11 cellular contexts compared by ENCODE assay signal in genomic region chr5:111071413-111071812, GRCh38. TPM values are rescaled to one million over a fixed set of nuclear protein-coding genes. Genes with fewer than 3 reads are reported as not detected.
DNase-seq lines count a peak whose midpoint lies in the region; ATAC-seq and TF ChIP-seq lines count a peak whose summit lies in the region.
"Had no signal": no experiment of that assay in that cellular context is flagged by ENCODE, and none has a peak within 500 bp of the region (broad histone marks: within the 10 kb centered on the region; RNA-seq: fewer than 3 reads in every experiment).

TSLP (plus strand) TSS chr5:111071713; CDS start chr5:111071891, 178 bp downstream.

- H3K27me3 Mint-ChIP-seq in GM23338 (ENCODE audit: insufficient read depth, low read depth, poor library complexity) (peaks cover 61% of the 10 kb centered on the region), MCF 10A (ENCODE audit: insufficient read depth, unreplicated experiment) (no peaks in the 10 kb centered on the region), mesothelial cell of epicardium (ENCODE audit: low read depth) (peaks cover 96% of the 10 kb centered on the region)

- BruUV-seq in MCF 10A (replicated peaks; lab: Mats Ljungman, UMichigan) = no TSS peak

- H3K27ac ChIP-seq in ACC112 (ENCODE audit: low read depth, low read length) (no peak within 1 kb of the TSS), GM23338 (ENCODE audit: low read depth) (no peak within 1 kb of the TSS)

- no peak within 1 kb of the TSS for H3K27ac Mint-ChIP-seq in GM23338
- H3K27ac Mint-ChIP-seq in MCF 10A (ENCODE audit: low read depth, unreplicated experiment) = no peak within 1 kb of the TSS
- H3K27ac Mint-ChIP-seq in mesothelial cell of epicardium = no peak within 1 kb of the TSS

- no peak for DNase-seq in GM23338 (ENCODE audit: low spot score)
- DNase-seq in MCF 10A (ENCODE audit: unreplicated experiment) = no peak
- no peak for DNase-seq in mesothelial cell of epicardium (ENCODE audit: low spot score in 2 of 2, unreplicated experiment in 2 of 2)
- no peak for DNase-seq in stimulated activated naive CD4-positive, alpha-beta T cell treated with Interleukin-2 at 50 U/mL for 16 hours (lab: John Stamatoyannopoulos, UW)
- no peak for DNase-seq in NCI-H2107 treated with DMSO at 0.1 percent for 48 hours (lab: John Stamatoyannopoulos, UW; ENCODE audit: unreplicated experiment)
- no peak for DNase-seq in left lobe of liver (ENCODE audit: low spot score)
- DNase-seq in LoVo (ENCODE audit: low spot score) = no peak
- DNase-seq: DND-41, NCI-H2107, T-helper 9 cell had no signal

- H3K79me2 ChIP-seq in ACC112 (ENCODE audit: control insufficient read depth, insufficient read depth, low read length, unreplicated experiment) (no peaks in the 10 kb centered on the region), GM23338 (replicated peaks; ENCODE audit: insufficient read depth) (no peaks in the 10 kb centered on the region)

- H3F3A ChIP-seq in GM23338 (replicated peaks; ENCODE audit: low read depth) = no peaks in the 10 kb centered on the region

- H3K4me3 ChIP-seq in ACC112 (ENCODE audit: low read depth, low read length) = no peak within 1 kb of the TSS; the same call in 1 of the 2 replicates
- peak within 1 kb of the TSS; percentile 86 for H3K4me3 ChIP-seq in GM23338

- H3K4me1 ChIP-seq in ACC112 (ENCODE audit: control insufficient read depth, insufficient read depth, low read length, unreplicated experiment) (peaks cover 26% of the 10 kb centered on the region), GM23338 (ENCODE audit: insufficient read depth) (peaks cover 22% of the 10 kb centered on the region)

- CTCF ChIA-PET in MCF 10A (lab: Yijun Ruan, JAX) = no interaction called here

- TF ChIP-seq CTCF in GM23338 (conservative IDR thresholded peaks at IDR 0.05; ENCODE audit: low read depth in 2 of 2) (no peak), MCF 10A (IDR thresholded peaks at IDR 0.05; ENCODE audit: unreplicated experiment) (no peak), mesothelial cell of epicardium (IDR thresholded peaks at IDR 0.05; ENCODE audit: unreplicated experiment) (no peak)

- no peaks in the 10 kb centered on the region for H3K36me3 ChIP-seq in ACC112 (ENCODE audit: insufficient read depth, low read length)
- no peaks in the 10 kb centered on the region for H3K36me3 ChIP-seq in GM23338 (ENCODE audit: insufficient read depth)

- peak within 1 kb of the TSS; percentile 89 for H3K4me2 ChIP-seq in GM23338

- H3K27me3 ChIP-seq in ACC112 (ENCODE audit: insufficient read depth, low read length) (no peaks in the 10 kb centered on the region), GM23338 (ENCODE audit: insufficient read depth) (peaks cover 77% of the 10 kb centered on the region)

- H2AFZ ChIP-seq in ACC112 (ENCODE audit: low read length, unreplicated experiment) = peak within 1 kb of the TSS; percentile 6
- peak within 1 kb of the TSS; percentile 99 for H2AFZ ChIP-seq in GM23338

- H3K9me3 Mint-ChIP-seq in GM23338 (no peaks in the 10 kb centered on the region), MCF 10A (ENCODE audit: unreplicated experiment) (no peaks in the 10 kb centered on the region), mesothelial cell of epicardium (no peaks in the 10 kb centered on the region)

- ATAC-seq in GM23338 (no peak), left lobe of liver (no peak)

- intact Hi-C loops in MCF 10A (cut with micrococcal nuclease) = no loop called here

- H3K4me1 Mint-ChIP-seq in GM23338 (peaks cover 11% of the 10 kb centered on the region; the same call in 2 of the 3 replicates), MCF 10A (ENCODE audit: insufficient read depth, unreplicated experiment) (peaks cover 18% of the 10 kb centered on the region), mesothelial cell of epicardium (peaks cover 15% of the 10 kb centered on the region)

- POLR2A ChIA-PET in MCF 10A (lab: Yijun Ruan, JAX) = interaction anchor here (0.7 to 1.7 kb wide), 2 partner anchors 21 to 109 kb away, joined by 3 to 4 read pairs; partner anchors contain the start of gene WDR36

- H4K20me1 ChIP-seq in GM23338 (replicated peaks; ENCODE audit: insufficient read depth) = no peaks in the 10 kb centered on the region

- H3K4me3 Mint-ChIP-seq in GM23338 (peak within 1 kb of the TSS; percentile 90), MCF 10A (ENCODE audit: unreplicated experiment) (peak within 1 kb of the TSS; percentile 80), mesothelial cell of epicardium (peak within 1 kb of the TSS; percentile 77)

- no peaks in the 10 kb centered on the region for H3K36me3 Mint-ChIP-seq in GM23338 (ENCODE audit: low read depth)
- no peaks in the 10 kb centered on the region for H3K36me3 Mint-ChIP-seq in MCF 10A (ENCODE audit: insufficient read depth, unreplicated experiment)
- no peaks in the 10 kb centered on the region for H3K36me3 Mint-ChIP-seq in mesothelial cell of epicardium

- no peaks in the 10 kb centered on the region for H3K9me2 ChIP-seq in GM23338 (ENCODE audit: insufficient read depth)

TF ChIP-seq in GM23338, 12 proteins besides CTCF, POLR2A, EP300 and RAD21 (continues in another document):
- TF ChIP-seq ZNF331 (CRISPR knock-in tag; IDR thresholded peaks at IDR 0.05; ENCODE audit: low read depth) (no peak), ZNF114 (CRISPR knock-in tag; IDR thresholded peaks at IDR 0.05) (no peak), EZH2 (IDR thresholded peaks at IDR 0.05; ENCODE audit: low read depth, unreplicated experiment) (no peak), ETS1 (IDR thresholded peaks at IDR 0.05) (no peak), STAT1 (IDR thresholded peaks at IDR 0.05; ENCODE audit: unreplicated experiment) (no peak)

RNA-seq across cellular contexts. Expression of gene TSLP, which starts in this region (rescaled TPM):
- 0.35 and 0.66 TPM in 2 replicates for total RNA-seq in GM23338 (2014; rRNA removed; shearing (Covaris generic))
- polyA plus RNA-seq in GM23338 (2016; fragmentation: Nextera tagmentation; extraction: Ambion mirVana) = 1.5 and 2.1 TPM in 2 replicates
- total RNA-seq in MCF 10A (2022) = 5.1 and 6.4 TPM in 2 replicates
- 0.32 to 0.47 TPM (median 0.42 TPM) in 3 replicates for total RNA-seq in mesothelial cell of epicardium
- 1.5 TPM for total RNA-seq in left lobe of liver
